Comparison of ENCODE assay signal across 8 cellular contexts in the genomic region with DNA sequence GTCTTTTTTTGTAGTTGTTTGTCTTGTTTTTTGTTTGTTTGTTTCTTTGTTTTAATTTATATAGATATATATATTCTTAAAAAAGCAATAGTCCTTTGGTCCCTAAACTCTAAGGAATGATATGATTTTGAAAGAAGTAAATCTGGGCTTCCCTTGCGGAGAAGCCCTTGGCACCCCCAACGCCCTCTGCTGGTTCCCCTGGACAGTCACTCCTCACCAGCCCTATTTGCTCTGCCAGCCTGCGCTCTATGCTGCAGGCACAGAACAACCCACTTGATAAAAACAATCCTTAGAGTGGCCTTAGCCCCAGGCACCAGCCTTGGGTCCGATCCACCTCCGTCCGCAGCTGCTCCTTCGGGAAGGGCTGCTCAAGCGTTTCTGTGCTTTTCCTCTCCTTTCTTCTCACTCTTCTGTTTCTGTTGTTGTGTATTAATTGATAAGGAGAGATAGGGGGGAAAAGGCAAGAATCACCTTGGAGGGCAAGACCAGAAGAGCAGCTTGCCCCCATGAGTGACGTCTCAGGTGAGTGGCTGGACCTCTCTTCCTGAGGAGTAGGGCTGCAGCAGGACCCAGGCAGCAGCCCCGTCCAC. TPM values are rescaled to one million over a fixed set of nuclear protein-coding genes. Genes with fewer than 3 reads are reported as not detected.
DNase-seq lines count a peak whose midpoint lies in the region; ATAC-seq, FAIRE-seq and TF ChIP-seq lines count a peak whose summit lies in the region.

No MANE protein-coding gene starts in this region.

- DNase-seq in CD4-positive, alpha-beta T cell: peak; percentile 13 to 64 (median 36)
- DNase-seq in HTR-8/SVneo (ENCODE audit: insufficient read length, low spot score): peak; percentile 68
- peak; percentile 48 for DNase-seq in UCSD-AML1 (lab: John Stamatoyannopoulos, UW; ENCODE audit: unreplicated experiment)
- DNase-seq in cardiac fibroblast (ENCODE audit: low read depth in 2 of 2): peak; percentile 48 to 52
- DNase-seq in mesenchymal stem cell: peak; percentile 30
- DNase-seq in transverse colon: peak; percentile 48
- DNase-seq in KG1 (lab: John Stamatoyannopoulos, UW): no peak
- DNase-seq in GM12892 (ENCODE audit: insufficient read length): no peak

- POLR2A ChIA-PET in CD4-positive, alpha-beta T cell (lab: Charles Lee): interaction anchor here (0.7 kb wide), 1 partner anchor 86 kb away, joined by 3 read pairs; no protein-coding TSS in a partner anchor

- CTCF ChIA-PET in CD4-positive, alpha-beta T cell (lab: Charles Lee): interaction anchor here (1.3 to 1.5 kb wide), 3 partner anchors 54 to 86 kb away, joined by 4 read pairs; no protein-coding TSS in a partner anchor

- H3K23ac ChIP-seq in mesenchymal stem cell (ENCODE audit: low read length in 2 of 2): no peak overlapping the region

- no peaks in the 10 kb centered on the region for H3K36me3 Mint-ChIP-seq in CD4-positive, alpha-beta T cell (ENCODE audit: low read depth)

- H2BK12ac ChIP-seq in mesenchymal stem cell (ENCODE audit: low read length in 2 of 2): no peak overlapping the region

- no peak overlapping the region for H4K91ac ChIP-seq in mesenchymal stem cell (ENCODE audit: low read length)

- no peak overlapping the region for H3K4me2 ChIP-seq in mesenchymal stem cell (ENCODE audit: low read length, poor library complexity, severe bottlenecking)

- no peak overlapping the region for H4K8ac ChIP-seq in mesenchymal stem cell (ENCODE audit: low read length)

- FAIRE-seq in HTR-8/SVneo (lab: Jason Lieb, UNC): no peak
- FAIRE-seq in GM12892 (lab: Jason Lieb, UNC): no peak

- H3K4me3 Mint-ChIP-seq in CD4-positive, alpha-beta T cell: no peak overlapping the region

- no peaks in the 10 kb centered on the region for H3K9me3 ChIP-seq in CD4-positive, alpha-beta T cell (ENCODE audit: control insufficient read depth, low read length)
- H3K9me3 ChIP-seq in mesenchymal stem cell (ENCODE audit: control insufficient read depth, low read length) (no peaks in the 10 kb centered on the region), transverse colon (no peaks in the 10 kb centered on the region)

- intact Hi-C loops in CD4-positive, alpha-beta T cell (cut with DNase I, micrococcal nuclease): loop anchor here (1.0 kb wide), 1 partner anchor 87 kb away; no protein-coding TSS in a partner anchor
- intact Hi-C loops in transverse colon (cut with DNase I; ENCODE audit: low total_unique reads): loop anchor here (2.0 kb wide), 1 partner anchor 85 kb away; no protein-coding TSS in a partner anchor

- TF ChIP-seq CTCF in CD4-positive, alpha-beta T cell (IDR thresholded peaks at IDR 0.05): peak; percentile 79
- TF ChIP-seq CTCF in cardiac fibroblast (IDR thresholded peaks at IDR 0.05; ENCODE audit: low read depth, low read length): peak; percentile 55
- TF ChIP-seq CTCF in transverse colon (IDR thresholded peaks at IDR 0.05): peak; percentile 52 to 57 (median 54)

- H3K79me1 ChIP-seq in mesenchymal stem cell (replicated peaks; ENCODE audit: low read length, poor library complexity, severe bottlenecking): no peaks in the 10 kb centered on the region

- no peak overlapping the region for H3K27ac ChIP-seq in CD4-positive, alpha-beta T cell (ENCODE audit: low read depth, low read length)
- H3K27ac ChIP-seq in mesenchymal stem cell (ENCODE audit: low read length, poor library complexity, severe bottlenecking) (no peak overlapping the region), transverse colon (no peak overlapping the region)

- peak; percentile 80 for ATAC-seq in CD4-positive, alpha-beta T cell (ENCODE audit: poor library complexity)

- no peak overlapping the region for H2BK15ac ChIP-seq in mesenchymal stem cell (ENCODE audit: low read depth, poor library complexity, severe bottlenecking)

- H3K27ac Mint-ChIP-seq in CD4-positive, alpha-beta T cell: no peak overlapping the region

- no peak overlapping the region for H2AK5ac ChIP-seq in mesenchymal stem cell (ENCODE audit: low read length, severe bottlenecking)

- H3K4me3 ChIP-seq in cardiac fibroblast (replicated peaks in 1 of 2; ENCODE audit: low read depth in 2 of 2, low read length in 2 of 2) (no peak overlapping the region), mesenchymal stem cell (ENCODE audit: insufficient read depth in 1 of 2, low read depth in 1 of 2, low read length in 2 of 2) (no peak overlapping the region), transverse colon (no peak overlapping the region)

- 66% methylated on average over 9 of the region's 10 CpGs for WGBS in mesenchymal stem cell
- WGBS in transverse colon (ENCODE audit: low coverage in 1 of 2), 2 donors: 70 to 72% methylated on average over 8 to 10 of the region's 10 CpGs

- no peak overlapping the region for H2AFZ ChIP-seq in mesenchymal stem cell (ENCODE audit: low read depth, low read length)

- H3K4ac ChIP-seq in mesenchymal stem cell (ENCODE audit: low read depth in 1 of 2, low read length in 2 of 2): no peak overlapping the region

- H3K18ac ChIP-seq in mesenchymal stem cell (ENCODE audit: low read depth in 1 of 2, low read length in 2 of 2): no peak overlapping the region

- TF ChIP-seq POLR2A in transverse colon (IDR thresholded peaks at IDR 0.05): no peak
- no peak for TF ChIP-seq POLR2A in GM12892 (IDR thresholded peaks at IDR 0.05; ENCODE audit: low read depth, low read length)

- H3K14ac ChIP-seq in mesenchymal stem cell (ENCODE audit: low read length in 2 of 2): no peak overlapping the region

- H3K36me3 ChIP-seq in mesenchymal stem cell (ENCODE audit: control insufficient read depth in 1 of 2, insufficient read depth in 2 of 2, low read depth in 1 of 2, low read length in 2 of 2) (peaks cover 0 to 5% of the 10 kb centered on the region in 2 experiments), transverse colon (no peaks in the 10 kb centered on the region)

- H2BK120ac ChIP-seq in mesenchymal stem cell (ENCODE audit: low read depth, low read length): no peak overlapping the region

- TF ChIP-seq EP300 in transverse colon (IDR thresholded peaks at IDR 0.05; ENCODE audit: low read depth): no peak

- no peaks in the 10 kb centered on the region for H3K27me3 ChIP-seq in CD4-positive, alpha-beta T cell (ENCODE audit: control insufficient read depth, insufficient read depth, low read length)
- peaks cover 0 to 4% of the 10 kb centered on the region in 2 experiments for H3K27me3 ChIP-seq in mesenchymal stem cell (ENCODE audit: control insufficient read depth in 1 of 2, insufficient read depth in 1 of 2, low read length in 2 of 2)
- no peaks in the 10 kb centered on the region for H3K27me3 ChIP-seq in transverse colon

- no peaks in the 10 kb centered on the region for H3K9me3 Mint-ChIP-seq in CD4-positive, alpha-beta T cell

- in situ Hi-C loops in transverse colon (cut with MboI; ENCODE audit: low pct_ligation_motif_present in 1 of 4, low pct_unique_long_range_greater_than_20kb in 1 of 4, low sequenced_read_pairs in 3 of 4): no loop called here

- H3K4me1 ChIP-seq in mesenchymal stem cell (ENCODE audit: control insufficient read depth, insufficient read depth, low read depth, low read length) (peaks cover 3% of the 10 kb centered on the region), transverse colon (no peaks in the 10 kb centered on the region)

- no peaks in the 10 kb centered on the region for H3K27me3 Mint-ChIP-seq in CD4-positive, alpha-beta T cell

- H2BK5ac ChIP-seq in mesenchymal stem cell (ENCODE audit: low read depth, low read length, poor library complexity, severe bottlenecking): no peak overlapping the region

- no peaks in the 10 kb centered on the region for H3K4me1 Mint-ChIP-seq in CD4-positive, alpha-beta T cell (ENCODE audit: low read depth)

- no peak overlapping the region for H3K9ac ChIP-seq in mesenchymal stem cell (ENCODE audit: low read length)

RNA-seq across cellular contexts. Expression of a gene that starts 13.7 kb away (rescaled TPM):
- 100 to 1,000 TPM; 128 to 133 TPM for total RNA-seq in CD4-positive, alpha-beta T cell
- polyA plus RNA-seq in mesenchymal stem cell (2013, experiment 1 of 2): 35.6 TPM
- 36.7 TPM for polyA plus RNA-seq in mesenchymal stem cell (2013, experiment 2 of 2)
- 100 to 1,000 TPM in 1 of 4 donors, 10 to 100 TPM in 3; 44.1 to 152 (median 57.9) TPM for total RNA-seq in transverse colon
- polyA plus RNA-seq in GM12892 (2012; ENCODE audit: missing spikeins): 43.7 TPM

RNA-seq across cellular contexts. Expression of a gene that starts 33.9 kb away (rescaled TPM):
- total RNA-seq in CD4-positive, alpha-beta T cell: 1 to 10 TPM; 2.4 TPM
- 0.25 TPM for polyA plus RNA-seq in mesenchymal stem cell (2013, experiment 1 of 2)
- polyA plus RNA-seq in mesenchymal stem cell (2013, experiment 2 of 2): 0.41 TPM
- 10 to 100 TPM in 1 of 4 donors, 1 to 10 TPM in 3; 1.5 to 12.9 (median 4.7) TPM for total RNA-seq in transverse colon
- polyA plus RNA-seq in GM12892 (2012; ENCODE audit: missing spikeins): 1.2 TPM

RNA-seq across cellular contexts. Expression of a gene that starts 55.0 kb away (rescaled TPM):
- total RNA-seq in CD4-positive, alpha-beta T cell: 100 to 1,000 TPM; 202 to 203 TPM
- 999 TPM for polyA plus RNA-seq in mesenchymal stem cell (2013, experiment 1 of 2)
- polyA plus RNA-seq in mesenchymal stem cell (2013, experiment 2 of 2): 982 TPM
- 100 to 1,000 TPM; 259 to 431 (median 291) TPM for total RNA-seq in transverse colon
- 1,976 TPM for polyA plus RNA-seq in GM12892 (2012; ENCODE audit: missing spikeins)

Comparison
In these comparisons a context has a peak if more than half of its experiments do, and no peak if none do; other contexts are left out.
1. DNase-seq: peak in CD4-positive, alpha-beta T cell (10 of 10), HTR-8/SVneo (single experiment), UCSD-AML1 (single experiment), cardiac fibroblast (2 of 2), mesenchymal stem cell (single experiment) and transverse colon (single experiment); none in KG1 (single experiment) and GM12892 (single experiment).
2. Peak in every context shown above with its lines, with median percentiles within 50 percentile points of each other: CTCF ChIP-seq.